15 cellular contexts compared by ENCODE assay signal in genomic region chr7:81232084-81232799, GRCh38.
DNase-seq lines count a peak whose midpoint lies in the region; ATAC-seq and TF ChIP-seq lines count a peak whose summit lies in the region.
"Had no signal": no experiment of that assay in that cellular context is flagged by ENCODE, and none has a peak within 500 bp of the region (broad histone marks: within the 10 kb centered on the region; RNA-seq: fewer than 3 reads in every experiment).

No MANE protein-coding gene starts in this region.

- CTCF ChIA-PET in RWPE1 (lab: Yijun Ruan, JAX): interaction anchor here (0.8 kb wide), 1 partner anchor 19 kb away, joined by 3 read pairs; no protein-coding TSS in a partner anchor

- no peaks in the 10 kb centered on the region for H3K36me3 ChIP-seq in prostate gland

- H3K4me3 ChIP-seq in prostate gland: no peak overlapping the region

- H3K27ac Mint-ChIP-seq in brain: peak overlapping the region in 4 of 5 experiments; percentile 18 to 82 (median 71)
- H3K27ac Mint-ChIP-seq: activated naive CD8-positive, alpha-beta T cell treated with anti-CD3 and anti-CD28 coated beads, Interleukin-2, amount 10 ng/mL, durations not matched to agents 7 days and 5 days had no signal

- H3K27me3 Mint-ChIP-seq in brain: peaks cover 3% of the 10 kb centered on the region
- H3K27me3 Mint-ChIP-seq: activated CD4-positive, alpha-beta T cell treated with anti-CD3 and anti-CD28 coated beads, Interleukin-2, amount 10 ng/mL, durations not matched to agents 7 days and 5 days; activated naive CD8-positive, alpha-beta T cell treated with anti-CD3 and anti-CD28 coated beads, Interleukin-2, amount 10 ng/mL, durations not matched to agents 7 days and 5 days had no signal

- POLR2A ChIA-PET in RWPE1 (lab: Yijun Ruan, JAX; ENCODE audit: low non-redundant PET): no interaction called here

- no peaks in the 10 kb centered on the region for H3K9me3 Mint-ChIP-seq in brain
- H3K9me3 Mint-ChIP-seq: activated CD4-positive, alpha-beta T cell treated with anti-CD3 and anti-CD28 coated beads, Interleukin-2, amount 10 ng/mL, durations not matched to agents 7 days and 5 days; activated naive CD8-positive, alpha-beta T cell treated with anti-CD3 and anti-CD28 coated beads, Interleukin-2, amount 10 ng/mL, durations not matched to agents 7 days and 5 days had no signal

- intact Hi-C loops in prostate gland (cut with DNase I): no loop called here

- no peak for TF ChIP-seq POLR2A in prostate gland (IDR thresholded peaks at IDR 0.05)

- no peaks in the 10 kb centered on the region for H3K36me3 Mint-ChIP-seq in brain
- H3K36me3 Mint-ChIP-seq: activated naive CD8-positive, alpha-beta T cell treated with anti-CD3 and anti-CD28 coated beads, Interleukin-2, amount 10 ng/mL, durations not matched to agents 7 days and 5 days had no signal

- no peak for ATAC-seq in HG02970 (IDR thresholded peaks at IDR 0.05; ENCODE audit: low FRiP score, unreplicated experiment)

- peaks cover 18% of the 10 kb centered on the region for H3K4me1 Mint-ChIP-seq in brain
- H3K4me1 Mint-ChIP-seq: activated CD4-positive, alpha-beta T cell treated with anti-CD3 and anti-CD28 coated beads, Interleukin-2, amount 10 ng/mL, durations not matched to agents 7 days and 5 days; activated naive CD8-positive, alpha-beta T cell treated with anti-CD3 and anti-CD28 coated beads, Interleukin-2, amount 10 ng/mL, durations not matched to agents 7 days and 5 days had no signal

- H3K27ac ChIP-seq in prostate gland: no peak overlapping the region
- H3K27ac ChIP-seq in RWPE1: no peak overlapping the region
- H3K27ac ChIP-seq: HL-60, parathyroid adenoma had no signal

- H3K4me1 ChIP-seq in prostate gland (replicated peaks): no peaks in the 10 kb centered on the region
- H3K4me1 ChIP-seq: parathyroid adenoma had no signal

- no peaks in the 10 kb centered on the region for H3K27me3 ChIP-seq in prostate gland (replicated peaks; ENCODE audit: insufficient read depth)

- no peak for TF ChIP-seq CTCF in brain (conservative IDR thresholded peaks at IDR 0.05)
- TF ChIP-seq CTCF in prostate gland (IDR thresholded peaks at IDR 0.05): no peak
- no peak for TF ChIP-seq CTCF in GM10266 (IDR thresholded peaks at IDR 0.05; ENCODE audit: control insufficient read depth, insufficient read depth, low read depth, missing control alignments)
- no peak for TF ChIP-seq CTCF in RWPE1 (conservative IDR thresholded peaks at IDR 0.05; ENCODE audit: low read depth)

- no peaks in the 10 kb centered on the region for H3K9me3 ChIP-seq in prostate gland

- DNase-seq in NCI-H1092 treated with DMSO at 0.1 percent for 48 hours (lab: John Stamatoyannopoulos, UW): peak; percentile 69
- peak; percentile 20 for DNase-seq in NCI-H2171 (lab: John Stamatoyannopoulos, UW)
- peak; percentile 14 for DNase-seq in prostate gland (ENCODE audit: low spot score)
- DNase-seq in GM10266 (ENCODE audit: extremely low spot score): no peak
- DNase-seq in RWPE1 (ENCODE audit: low spot score): no peak
- DNase-seq in NOMO-1 (lab: John Stamatoyannopoulos, UW; ENCODE audit: unreplicated experiment in 2 of 2): no peak
- DNase-seq: activated CD4-positive, alpha-beta T cell treated with anti-CD3 and anti-CD28 coated beads, Interleukin-2, amount 10 ng/mL, durations not matched to agents 7 days and 5 days; activated naive CD8-positive, alpha-beta T cell treated with anti-CD3 and anti-CD28 coated beads, Interleukin-2, amount 10 ng/mL, durations not matched to agents 7 days and 5 days; activated T-cell treated with anti-CD3 and anti-CD28 coated beads, Interleukin-2, amount 50 U/mL, for 1 hour; effector CD8-positive, alpha-beta T cell; stimulated activated CD4-positive, alpha-beta T cell treated with anti-CD3 and anti-CD28 coated beads, Interleukin-12 subunit alpha, Interleukin-12 subunit beta, amount 100 ng/mL, for 4 hours had no signal

- WGBS in prostate gland: 41% methylated on average over 8 of the region's 8 CpGs

- H3K4me3 Mint-ChIP-seq in brain: no peak overlapping the region
- H3K4me3 Mint-ChIP-seq: activated CD4-positive, alpha-beta T cell treated with anti-CD3 and anti-CD28 coated beads, Interleukin-2, amount 10 ng/mL, durations not matched to agents 7 days and 5 days; activated naive CD8-positive, alpha-beta T cell treated with anti-CD3 and anti-CD28 coated beads, Interleukin-2, amount 10 ng/mL, durations not matched to agents 7 days and 5 days had no signal

Comparison
In these comparisons a context has a peak if more than half of its experiments do, and no peak if none do; other contexts are left out.
1. DNase-seq: peak in NCI-H1092 treated with DMSO at 0.1 percent for 48 hours (single experiment), NCI-H2171 (single experiment) and prostate gland (single experiment); none in GM10266 (single experiment), RWPE1 (single experiment) and NOMO-1 (0 of 2).